ENCODE assay signal across 8 cellular contexts in genomic region chrX:96372313-96373046, GRCh38.
DNase-seq lines count a peak whose midpoint lies in the region; ATAC-seq and TF ChIP-seq lines count a peak whose summit lies in the region.

No MANE protein-coding gene starts in this region.

- peak; percentile 58 for ATAC-seq in HG02870 (IDR thresholded peaks at IDR 0.05; ENCODE audit: unreplicated experiment)
- ATAC-seq in natural killer cell treated with Interleukin-12 subunit alpha and Interleukin-12 subunit beta and Interleukin-15 and Interleukin-18, amount 100 ng/mL, for 72 hours = no peak

- H3K27me3 Mint-ChIP-seq in nephron progenitor cell (ENCODE audit: low read depth, poor library complexity) = peaks cover 3% of the 10 kb centered on the region
- no peaks in the 10 kb centered on the region for H3K27me3 Mint-ChIP-seq in activated T-helper 2 cell treated with anti-CD3 and anti-CD28 coated beads, Interferon-gamma antibody, Interleukin-2, Interleukin-4, amounts not matched to agents 10 μg/mL and 5 μg/mL and 100 μg/mL, durations not matched to agents 14 hours and 24 hours and 36 hours (ENCODE audit: low read depth)
- H3K27me3 Mint-ChIP-seq in natural killer cell treated with Interleukin-12 subunit alpha and Interleukin-12 subunit beta and Interleukin-15 and Interleukin-18, amount 100 ng/mL, for 72 hours = no peaks in the 10 kb centered on the region

- no peak overlapping the region for H3K27ac Mint-ChIP-seq in nephron progenitor cell
- no peak overlapping the region for H3K27ac Mint-ChIP-seq in activated T-helper 2 cell treated with anti-CD3 and anti-CD28 coated beads, Interferon-gamma antibody, Interleukin-2, Interleukin-4, amounts not matched to agents 10 μg/mL and 5 μg/mL and 100 μg/mL, durations not matched to agents 14 hours and 24 hours and 36 hours
- H3K27ac Mint-ChIP-seq in natural killer cell treated with Interleukin-12 subunit alpha and Interleukin-12 subunit beta and Interleukin-15 and Interleukin-18, amount 100 ng/mL, for 72 hours = no peak overlapping the region

- no peaks in the 10 kb centered on the region for H3K9me3 Mint-ChIP-seq in nephron progenitor cell
- H3K9me3 Mint-ChIP-seq in activated T-helper 2 cell treated with anti-CD3 and anti-CD28 coated beads, Interferon-gamma antibody, Interleukin-2, Interleukin-4, amounts not matched to agents 10 μg/mL and 5 μg/mL and 100 μg/mL, durations not matched to agents 14 hours and 24 hours and 36 hours = no peaks in the 10 kb centered on the region
- H3K9me3 Mint-ChIP-seq in natural killer cell treated with Interleukin-12 subunit alpha and Interleukin-12 subunit beta and Interleukin-15 and Interleukin-18, amount 100 ng/mL, for 72 hours = no peaks in the 10 kb centered on the region

- peaks cover 5% of the 10 kb centered on the region for H3K4me1 Mint-ChIP-seq in nephron progenitor cell
- no peaks in the 10 kb centered on the region for H3K4me1 Mint-ChIP-seq in activated T-helper 2 cell treated with anti-CD3 and anti-CD28 coated beads, Interferon-gamma antibody, Interleukin-2, Interleukin-4, amounts not matched to agents 10 μg/mL and 5 μg/mL and 100 μg/mL, durations not matched to agents 14 hours and 24 hours and 36 hours (ENCODE audit: low read depth)
- no peaks in the 10 kb centered on the region for H3K4me1 Mint-ChIP-seq in natural killer cell treated with Interleukin-12 subunit alpha and Interleukin-12 subunit beta and Interleukin-15 and Interleukin-18, amount 100 ng/mL, for 72 hours (ENCODE audit: low read depth in 2 of 2)

- DNase-seq in GM03348 (ENCODE audit: low spot score) (peak; percentile 50), NOMO-1 treated with DMSO at 0.1 percent for 48 hours (lab: John Stamatoyannopoulos, UW; ENCODE audit: unreplicated experiment) (peak; percentile 83), nephron progenitor cell (peak; percentile 18), T-helper 9 cell (no peak)
- no peak for DNase-seq in activated T-helper 2 cell treated with anti-CD3 and anti-CD28 coated beads, Interferon-gamma antibody, Interleukin-2, Interleukin-4, amounts not matched to agents 10 μg/mL and 5 μg/mL and 100 μg/mL, durations not matched to agents 14 hours and 24 hours and 36 hours (ENCODE audit: low spot score)
- DNase-seq in natural killer cell treated with Interleukin-12 subunit alpha and Interleukin-12 subunit beta and Interleukin-15 and Interleukin-18, amount 100 ng/mL, for 72 hours (ENCODE audit: low spot score) = no peak

- no peaks in the 10 kb centered on the region for H3K9me3 ChIP-seq in endocrine pancreas (ENCODE audit: control insufficient read depth, low read length)

- no peak overlapping the region for H3K4me3 Mint-ChIP-seq in nephron progenitor cell
- no peak overlapping the region for H3K4me3 Mint-ChIP-seq in activated T-helper 2 cell treated with anti-CD3 and anti-CD28 coated beads, Interferon-gamma antibody, Interleukin-2, Interleukin-4, amounts not matched to agents 10 μg/mL and 5 μg/mL and 100 μg/mL, durations not matched to agents 14 hours and 24 hours and 36 hours (ENCODE audit: low read depth)
- no peak overlapping the region for H3K4me3 Mint-ChIP-seq in natural killer cell treated with Interleukin-12 subunit alpha and Interleukin-12 subunit beta and Interleukin-15 and Interleukin-18, amount 100 ng/mL, for 72 hours

- intact Hi-C loops in activated T-helper 2 cell treated with anti-CD3 and anti-CD28 coated beads, Interferon-gamma antibody, Interleukin-2, Interleukin-4, amounts not matched to agents 10 μg/mL and 5 μg/mL and 100 μg/mL, durations not matched to agents 14 hours and 24 hours and 36 hours (cut with micrococcal nuclease) = no loop called here

- no peaks in the 10 kb centered on the region for H3K4me1 ChIP-seq in endocrine pancreas (ENCODE audit: control insufficient read depth, insufficient read depth, low read length)

- H3K36me3 ChIP-seq in endocrine pancreas (ENCODE audit: control insufficient read depth, insufficient read depth, low read length) = no peaks in the 10 kb centered on the region

- no peaks in the 10 kb centered on the region for H3K36me3 Mint-ChIP-seq in nephron progenitor cell (ENCODE audit: low read depth)
- H3K36me3 Mint-ChIP-seq in activated T-helper 2 cell treated with anti-CD3 and anti-CD28 coated beads, Interferon-gamma antibody, Interleukin-2, Interleukin-4, amounts not matched to agents 10 μg/mL and 5 μg/mL and 100 μg/mL, durations not matched to agents 14 hours and 24 hours and 36 hours (ENCODE audit: low read depth) = no peaks in the 10 kb centered on the region
- H3K36me3 Mint-ChIP-seq in natural killer cell treated with Interleukin-12 subunit alpha and Interleukin-12 subunit beta and Interleukin-15 and Interleukin-18, amount 100 ng/mL, for 72 hours = no peaks in the 10 kb centered on the region

- peak overlapping the region; percentile 26 for H3K9ac ChIP-seq in endocrine pancreas (ENCODE audit: control insufficient read depth, insufficient read depth, low read length)

- H3K27me3 ChIP-seq in endocrine pancreas (ENCODE audit: control insufficient read depth, insufficient read depth, low read length) = no peaks in the 10 kb centered on the region

- peak overlapping the region; percentile 47 for H3K4me3 ChIP-seq in endocrine pancreas (ENCODE audit: control insufficient read depth, insufficient read depth, low read length)

- peak; percentile 80 for TF ChIP-seq CTCF in nephron progenitor cell (IDR thresholded peaks at IDR 0.05)

Comparison
In these comparisons a context has a peak if more than half of its experiments do, and no peak if none do; other contexts are left out.
1. DNase-seq: peak in GM03348 (single experiment), NOMO-1 treated with DMSO at 0.1 percent for 48 hours (single experiment) and nephron progenitor cell (single experiment); none in T-helper 9 cell (single experiment), activated T-helper 2 cell treated with anti-CD3 and anti-CD28 coated beads, Interferon-gamma antibody, Interleukin-2, Interleukin-4, amounts not matched to agents 10 μg/mL and 5 μg/mL and 100 μg/mL, durations not matched to agents 14 hours and 24 hours and 36 hours (single experiment) and natural killer cell treated with Interleukin-12 subunit alpha and Interleukin-12 subunit beta and Interleukin-15 and Interleukin-18, amount 100 ng/mL, for 72 hours (single experiment).